In genomic region chr17:1091190-1091534, GRCh38 we compare ENCODE assay signal across 24 cellular contexts.
A peak's percentile ranks its signal among the peaks of the same experiment; 100 is the strongest.
DNase-seq lines count a peak whose midpoint lies in the region; ATAC-seq and TF ChIP-seq lines count a peak whose summit lies in the region.
"Had no signal": no experiment of that assay in that cellular context is flagged by ENCODE, and none has a peak within 500 bp of the region (broad histone marks: within the 10 kb centered on the region; RNA-seq: fewer than 3 reads in every experiment).

No MANE protein-coding gene starts in this region.

- TF ChIP-seq CTCF in left ventricle myocardium inferior (IDR thresholded peaks at IDR 0.05; ENCODE audit: borderline replicate concordance) (no peak), osteoblast (IDR thresholded peaks at IDR 0.05; ENCODE audit: extremely low read depth, low read depth, low read length) (no peak), vagina (IDR thresholded peaks at IDR 0.05) (no peak)

- no peak overlapping the region for H3K4me2 ChIP-seq in osteoblast (ENCODE audit: insufficient read depth, low read length)

- TF ChIP-seq POLR2A in vagina (IDR thresholded peaks at IDR 0.05) (no peak), erythroblast (IDR thresholded peaks at IDR 0.05; ENCODE audit: low read length) (no peak)

- H3K79me2 ChIP-seq in osteoblast (ENCODE audit: insufficient read depth, low read length) = peaks cover 25% of the 10 kb centered on the region

- H3K27ac ChIP-seq in left ventricle myocardium inferior (replicated peaks) = peak overlapping the region; percentile 86
- peak overlapping the region; percentile 72 for H3K27ac ChIP-seq in epithelial cell of prostate
- H3K27ac ChIP-seq in osteoblast (ENCODE audit: low read depth, low read length) = no peak overlapping the region
- H3K27ac ChIP-seq in vagina = peak overlapping the region; percentile 76
- H3K27ac ChIP-seq: SK-N-MC had no signal

- H4K20me1 ChIP-seq in osteoblast (ENCODE audit: insufficient read depth, low read length) = peaks cover 18% of the 10 kb centered on the region

- no peak overlapping the region for H3K4me3 ChIP-seq in left ventricle myocardium inferior
- H3K4me3 ChIP-seq in osteoblast (ENCODE audit: insufficient read depth, low read length) = no peak overlapping the region
- H3K4me3 ChIP-seq in vagina = peak overlapping the region in 1 of 2 donors; percentile 35
- H3K4me3 ChIP-seq: sigmoid colon, SK-N-MC had no signal

- H3K4me1 ChIP-seq in left ventricle myocardium inferior (peaks cover 65% of the 10 kb centered on the region), osteoblast (ENCODE audit: insufficient read depth, low read length) (peaks cover 8% of the 10 kb centered on the region), vagina (peaks cover 54% of the 10 kb centered on the region)

- H2AFZ ChIP-seq in osteoblast (ENCODE audit: low read length) = no peak overlapping the region

- no peak for ATAC-seq in Right ventricle myocardium superior (ENCODE audit: poor library complexity)
- ATAC-seq: activated CD4-positive, CD25-positive, alpha-beta regulatory T cell treated with anti-CD3 and anti-CD28 coated beads, Interleukin-2, amount 50 U/mL, for 24 hours; activated T-cell treated with anti-CD3 and anti-CD28 coated beads, Interleukin-2, amount 50 U/mL, for 72 hours; left ventricle myocardium superior had no signal

- no peaks in the 10 kb centered on the region for H3K9me3 ChIP-seq in left ventricle myocardium inferior (replicated peaks)
- H3K9me3 ChIP-seq in osteoblast (ENCODE audit: low read depth, low read length) = no peaks in the 10 kb centered on the region
- no peaks in the 10 kb centered on the region for H3K9me3 ChIP-seq in vagina
- H3K9me3 ChIP-seq: sigmoid colon had no signal

- DNase-seq in left ventricle myocardium inferior (no peak), Right ventricle myocardium superior (no peak), epithelial cell of prostate (ENCODE audit: low read depth, low spot score) (no peak), osteoblast (ENCODE audit: insufficient read length, low spot score, missing footprints) (peak; percentile 70), vagina (ENCODE audit: extremely low spot score in 2 of 2) (no peak), erythroblast (lab: John Stamatoyannopoulos, UW) (no peak)
- DNase-seq in effector CD8-positive, alpha-beta T cell (lab: John Stamatoyannopoulos, UW) = no peak
- no peak for DNase-seq in stimulated activated CD8-positive, alpha-beta memory T cell treated with anti-CD3 and anti-CD28 coated beads, Interleukin-4, amount 100 ng/mL, for 48 hours
- DNase-seq: 8988T; activated CD4-positive, alpha-beta T cell treated with anti-CD3 and anti-CD28 coated beads, Interleukin-2, amount 50 U/mL, for 48 hours; activated naive CD4-positive, alpha-beta T cell treated with Interleukin-2 at 50 U/mL for 16 hours; activated T-cell treated with anti-CD3 and anti-CD28 coated beads, Interleukin-2, amount 50 U/mL, for 72 hours; glutamatergic neuron; GOT3; HFFc6; left ventricle myocardium superior; midbrain; naive B cell; NCI-H1092; RPMI8226; sigmoid colon; stimulated activated CD4-positive, alpha-beta T cell treated with anti-CD3 and anti-CD28 coated beads, Interleukin-4, amount 100 ng/mL, for 1 hour had no signal

- intact Hi-C loops in left ventricle myocardium inferior (cut with micrococcal nuclease) (no loop called here), Right ventricle myocardium superior (cut with DNase I) (no loop called here), vagina (cut with DNase I) (no loop called here)

- peaks cover 55% of the 10 kb centered on the region for H3K36me3 ChIP-seq in left ventricle myocardium inferior
- H3K36me3 ChIP-seq in osteoblast (ENCODE audit: insufficient read depth, low read length) = peaks cover 29% of the 10 kb centered on the region
- peaks cover 0 to 15% of the 10 kb centered on the region in 2 donors for H3K36me3 ChIP-seq in vagina

- H3K27me3 ChIP-seq in left ventricle myocardium inferior (ENCODE audit: low read depth) = no peaks in the 10 kb centered on the region
- no peaks in the 10 kb centered on the region for H3K27me3 ChIP-seq in osteoblast (ENCODE audit: insufficient read depth, low read length)
- no peaks in the 10 kb centered on the region for H3K27me3 ChIP-seq in vagina
- H3K27me3 ChIP-seq: sigmoid colon had no signal
